8 cellular contexts compared by ENCODE assay signal in the genomic region with DNA sequence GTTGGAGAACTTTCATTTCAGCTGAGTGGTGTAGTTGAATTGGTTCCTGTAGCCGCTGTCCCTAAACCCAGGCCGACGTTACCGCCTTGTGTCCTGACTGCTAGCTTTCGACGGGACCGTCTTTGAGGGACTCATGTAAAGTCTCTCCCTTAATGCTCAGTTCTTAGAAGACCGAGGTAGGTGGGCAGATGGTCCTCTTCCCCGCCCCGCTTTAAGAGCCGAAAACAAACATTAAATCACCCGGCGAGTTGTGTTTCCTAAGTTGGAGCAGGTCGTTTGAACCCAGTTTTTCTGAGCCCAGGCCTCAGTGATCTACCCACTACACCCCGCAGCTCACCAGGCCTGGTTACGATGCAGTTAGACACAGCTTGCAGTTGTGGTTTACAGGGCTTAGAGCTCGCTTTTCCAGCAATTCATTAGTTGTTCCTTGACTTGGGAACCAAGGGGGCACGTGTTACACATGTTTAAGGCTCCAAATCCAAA. TPM values are rescaled to one million over a fixed set of nuclear protein-coding genes. Genes with fewer than 3 reads are reported as not detected.
A peak's percentile ranks its signal among the peaks of the same experiment; 100 is the strongest.
DNase-seq lines count a peak whose midpoint lies in the region; ATAC-seq, FAIRE-seq and TF ChIP-seq lines count a peak whose summit lies in the region.

No MANE protein-coding gene starts in this region.

- in situ Hi-C loops in astrocyte of the spinal cord (cut with HindIII; ENCODE audit: low sequenced_read_pairs) = no loop called here

- peak overlapping the region; percentile 99 for H2AFZ ChIP-seq in PC-9

- peaks cover 0 to 16% (median 2%) of the 10 kb centered on the region in 11 experiments; a peak in 10 of 22 replicates for H3K36me3 ChIP-seq in BLaER1 treated with 17β-estradiol and CSF1 and Interleukin-3, amounts not matched to agents 10 nM and 100 nM
- H3K36me3 ChIP-seq in PC-9 (ENCODE audit: low read depth) (no peaks in the 10 kb centered on the region), small intestine (ENCODE audit: control insufficient read depth in 2 of 2, insufficient read depth in 2 of 2, low read length in 2 of 2) (no peaks in the 10 kb centered on the region)

- intact Hi-C loops in PC-9 (cut with micrococcal nuclease; ENCODE audit: unreplicated experiment) = loop anchor here (5.0 to 10.0 kb wide), 2 partner anchors 45 to 213 kb away; no protein-coding TSS in a partner anchor

- TF ChIP-seq CTCF in PC-9 (conservative IDR thresholded peaks at IDR 0.05) = no peak
- TF ChIP-seq CTCF in astrocyte of the spinal cord (IDR thresholded peaks at IDR 0.05; ENCODE audit: low read depth, low read length) = no peak

- no peaks in the 10 kb centered on the region for H3F3A ChIP-seq in PC-9 (ENCODE audit: insufficient read depth, low read depth)

- POLR2A ChIA-PET in PC-9 (lab: Charles Lee; ENCODE audit: unreplicated experiment) = interaction anchor here (0.6 kb wide), 1 partner anchor 61 kb away, joined by 3 read pairs; no protein-coding TSS in a partner anchor

- no peak for FAIRE-seq in small intestine (lab: Jason Lieb, UNC)

- peak overlapping the region; percentile 86 to 94 (median 90) for H3K9ac ChIP-seq in BLaER1 treated with 17β-estradiol and CSF1 and Interleukin-3, amounts not matched to agents 10 nM and 100 nM

- CTCF ChIA-PET in PC-9 (lab: Charles Lee) = no interaction called here

- H3K4me1 ChIP-seq in BLaER1 treated with 17β-estradiol and CSF1 and Interleukin-3, amounts not matched to agents 10 nM and 100 nM = peaks cover 31 to 46% (median 42%) of the 10 kb centered on the region in 10 experiments
- H3K4me1 ChIP-seq in PC-9 (replicated peaks; ENCODE audit: insufficient read depth) (peaks cover 12% of the 10 kb centered on the region), small intestine (ENCODE audit: control insufficient read depth in 2 of 2, insufficient read depth in 1 of 2, low read depth in 1 of 2, low read length in 1 of 2) (no peaks in the 10 kb centered on the region)

- H3K9me3 ChIP-seq in BLaER1 treated with 17β-estradiol and CSF1 and Interleukin-3, amounts not matched to agents 10 nM and 100 nM (replicated peaks in 1 of 11) = no peaks in the 10 kb centered on the region
- H3K9me3 ChIP-seq in PC-9 (ENCODE audit: insufficient read depth, low read depth) (no peaks in the 10 kb centered on the region), iPS-18c (ENCODE audit: control insufficient read depth, insufficient read depth, low read length) (no peaks in the 10 kb centered on the region), small intestine (ENCODE audit: control insufficient read depth, low read depth) (no peaks in the 10 kb centered on the region)

- peaks cover 0 to 3% (median 0%) of the 10 kb centered on the region in 11 experiments; a peak in 5 of 22 replicates for H4K20me1 ChIP-seq in BLaER1 treated with 17β-estradiol and CSF1 and Interleukin-3, amounts not matched to agents 10 nM and 100 nM
- no peaks in the 10 kb centered on the region for H4K20me1 ChIP-seq in PC-9 (ENCODE audit: insufficient read depth)

- ATAC-seq in GM18858 (IDR thresholded peaks at IDR 0.05; ENCODE audit: unreplicated experiment) (peak; percentile 2), HG03039 (IDR thresholded peaks at IDR 0.05; ENCODE audit: unreplicated experiment) (peak; percentile 4)

- 1% methylated on average over 18 of the region's 18 CpGs for WGBS in small intestine, 3 donors

- DNase-seq in PC-9 = peak in 1 of 2 experiments; percentile 8
- DNase-seq in astrocyte of the spinal cord (ENCODE audit: low read depth, low spot score) = peak; percentile 51
- peak; percentile 48 for DNase-seq in small intestine
- no peak for DNase-seq in effector CD8-positive, alpha-beta T cell (lab: John Stamatoyannopoulos, UW)

- TSS peak; percentile 72 for BruUV-seq in PC-9 (replicated peaks; lab: Mats Ljungman, UMichigan)

- H3K4me2 ChIP-seq in BLaER1 treated with 17β-estradiol and CSF1 and Interleukin-3, amounts not matched to agents 10 nM and 100 nM = peak overlapping the region; percentile 77 to 93 (median 88)
- H3K4me2 ChIP-seq in PC-9 = peak overlapping the region; percentile 91

- peaks cover 20% of the 10 kb centered on the region; the same call in 1 of the 2 replicates for H3K79me2 ChIP-seq in PC-9 (ENCODE audit: low read depth)

- no peaks in the 10 kb centered on the region for H3K27me3 ChIP-seq in BLaER1 treated with 17β-estradiol and CSF1 and Interleukin-3, amounts not matched to agents 10 nM and 100 nM
- no peaks in the 10 kb centered on the region for H3K27me3 ChIP-seq in PC-9 (ENCODE audit: insufficient read depth, low read depth)
- no peaks in the 10 kb centered on the region for H3K27me3 ChIP-seq in small intestine (ENCODE audit: control insufficient read depth in 2 of 2, insufficient read depth in 2 of 2, low read length in 2 of 2)

- H3K27ac ChIP-seq in BLaER1 treated with 17β-estradiol and CSF1 and Interleukin-3, amounts not matched to agents 10 nM and 100 nM = peak overlapping the region; percentile 78 to 91 (median 89)
- peak overlapping the region; percentile 7; the same call in 1 of the 2 replicates for H3K27ac ChIP-seq in PC-9
- peak overlapping the region; percentile 72 to 95 for H3K27ac ChIP-seq in small intestine (ENCODE audit: low read depth in 1 of 2, low read length in 1 of 2)

- peak overlapping the region; percentile 78 to 93 (median 87) for H3K4me3 ChIP-seq in BLaER1 treated with 17β-estradiol and CSF1 and Interleukin-3, amounts not matched to agents 10 nM and 100 nM
- H3K4me3 ChIP-seq in PC-9 = peak overlapping the region; percentile 91
- H3K4me3 ChIP-seq in astrocyte of the spinal cord (ENCODE audit: low read depth, low read length) = peak overlapping the region; percentile 80
- peak overlapping the region; percentile 65 for H3K4me3 ChIP-seq in iPS-18c (ENCODE audit: insufficient read depth, low read depth, low read length)
- H3K4me3 ChIP-seq in small intestine (ENCODE audit: low read depth in 1 of 2, low read length in 2 of 2) = peak overlapping the region; percentile 87 to 96

- no peaks in the 10 kb centered on the region for H3K9me2 ChIP-seq in PC-9 (ENCODE audit: insufficient read depth)

RNA-seq across cellular contexts. Expression of a gene that starts 0.7 kb away (rescaled TPM):
- total RNA-seq in PC-9 (2021) = 24.8 and 36.3 TPM in 2 replicates
- 1 to 10 TPM; 5.4 to 8.0 (median 6.3) TPM for polyA plus RNA-seq in small intestine

Comparison
In these comparisons a context has a peak if more than half of its experiments do, and no peak if none do; other contexts are left out.
1. H3K27ac ChIP-seq: peak in every context shown above with its lines; median percentile 89 in BLaER1 treated with 17β-estradiol and CSF1 and Interleukin-3, amounts not matched to agents 10 nM and 100 nM; 84 in small intestine; 7 in PC-9.